In the genomic region with DNA sequence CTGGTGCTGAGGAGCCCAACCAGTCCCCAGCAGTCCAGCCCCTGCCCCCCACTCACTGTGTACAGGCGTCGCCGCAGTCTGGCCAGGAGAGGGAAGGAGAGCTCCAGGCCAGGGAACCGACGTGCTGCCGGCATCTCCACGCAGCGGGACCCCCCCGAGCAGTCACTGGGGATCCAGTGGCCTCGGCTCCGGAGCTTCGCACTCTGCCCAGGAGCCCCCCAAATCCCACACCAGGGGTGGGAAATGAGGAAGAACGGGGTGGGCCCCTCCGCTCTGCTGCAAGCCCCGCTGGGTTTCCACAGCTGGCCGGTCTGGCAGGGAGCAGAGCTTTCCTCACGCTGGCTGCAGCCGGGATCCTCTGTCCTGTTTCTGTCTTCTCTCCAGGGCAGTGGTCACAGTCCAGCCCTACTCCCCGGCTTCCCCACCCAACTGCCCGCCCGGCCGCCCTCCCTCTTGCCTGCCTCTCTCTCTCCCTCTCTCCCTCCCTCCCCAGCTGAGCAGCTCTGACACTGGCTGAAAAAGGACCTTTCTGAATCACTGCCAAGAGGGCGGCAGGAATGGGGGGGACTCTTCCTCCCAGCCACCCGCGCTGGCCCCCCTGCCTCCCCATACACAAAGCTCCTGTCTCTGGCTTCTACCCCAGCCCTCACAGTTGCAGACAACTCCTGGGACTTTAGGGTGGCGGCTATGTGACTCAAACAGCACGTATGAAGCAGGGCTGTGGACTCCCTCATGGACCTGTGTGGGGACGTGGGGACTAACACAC, we compare ENCODE assay signal across 8 cellular contexts. TPM values are rescaled to one million over a fixed set of nuclear protein-coding genes. Genes with fewer than 3 reads are reported as not detected.
DNase-seq lines count a peak whose midpoint lies in the region; ATAC-seq and TF ChIP-seq lines count a peak whose summit lies in the region.

No MANE protein-coding gene starts in this region.

- peaks cover 8% of the 10 kb centered on the region for H3F3A ChIP-seq in neural cell (ENCODE audit: insufficient read depth, low read length, poor library complexity, severe bottlenecking)

- ATAC-seq in GM18867 (IDR thresholded peaks at IDR 0.05; ENCODE audit: unreplicated experiment): no peak

- H3K9ac ChIP-seq in neural cell (ENCODE audit: low read length): peak overlapping the region; percentile 9

- no peaks in the 10 kb centered on the region for H3K79me2 ChIP-seq in neural cell (replicated peaks; ENCODE audit: insufficient read depth, low read length)

- no peaks in the 10 kb centered on the region for H3K9me3 ChIP-seq in neural cell (ENCODE audit: low read length)

- no peaks in the 10 kb centered on the region for H4K20me1 ChIP-seq in neural cell (ENCODE audit: insufficient read depth)

- no peak for TF ChIP-seq RAD21 in neural cell (conservative IDR thresholded peaks at IDR 0.05)

- TF ChIP-seq EP300 in neural cell (conservative IDR thresholded peaks at IDR 0.05; ENCODE audit: poor library complexity, severe bottlenecking): no peak

- H2AFZ ChIP-seq in neural cell (ENCODE audit: low read depth, low read length): no peak overlapping the region

- no peak overlapping the region for H3K27ac ChIP-seq in neural cell (ENCODE audit: low read length)

- DNase-seq in AG04449 (ENCODE audit: low read depth, low spot score): no peak
- DNase-seq in NCI-H345 treated with DMSO at 0.1 percent for 48 hours (lab: John Stamatoyannopoulos, UW; ENCODE audit: unreplicated experiment): peak; percentile 32
- peak; percentile 78 for DNase-seq in fibroblast of gingiva (ENCODE audit: low read depth)
- DNase-seq in NCI-H1105 (lab: John Stamatoyannopoulos, UW): no peak
- DNase-seq in activated effector memory CD4-positive, alpha-beta T cell treated with anti-CD3 and anti-CD28 coated beads, Interleukin-2, amount 50 U/mL, for 16 hours: no peak
- no peak for DNase-seq in activated CD4-positive, alpha-beta T cell treated with anti-CD3 and anti-CD28 coated beads, Interleukin-2, amount 50 U/mL, for 4 hours

- H3K4me2 ChIP-seq in neural cell (ENCODE audit: low read length): no peak overlapping the region

- TF ChIP-seq CTCF in AG04449 (IDR thresholded peaks at IDR 0.05; ENCODE audit: insufficient read depth, low read length, missing control alignments) (no peak), neural cell (IDR thresholded peaks at IDR 0.05; ENCODE audit: poor library complexity, severe bottlenecking) (no peak)

- CTCF ChIA-PET in AG04449 (lab: Yijun Ruan, JAX): interaction anchor here (0.7 to 15.8 kb wide), 9 partner anchors 8 to 36 kb away, joined by 3 to 571 read pairs (median 31); partner anchors contain the start of gene TNK2

- H3K9me2 ChIP-seq in neural cell (ENCODE audit: insufficient read depth, low read length): no peaks in the 10 kb centered on the region

- H3K36me3 ChIP-seq in neural cell (ENCODE audit: insufficient read depth, low read length): no peaks in the 10 kb centered on the region

- H3K27me3 ChIP-seq in neural cell (ENCODE audit: insufficient read depth, low read depth, low read length): no peaks in the 10 kb centered on the region

- POLR2A ChIA-PET in AG04449 (lab: Yijun Ruan, JAX): interaction anchor here (0.6 to 1.2 kb wide), 3 partner anchors 16 to 29 kb away, joined by 3 read pairs; no protein-coding TSS in a partner anchor

- H3K4me3 ChIP-seq in AG04449 (ENCODE audit: low read depth, low read length) (0 out of 2 replicates have a peak overlapping the region, but pooled peaks have one; percentile 8), neural cell (ENCODE audit: low read length) (no peak overlapping the region)

TF ChIP-seq in neural cell, 6 proteins besides CTCF, POLR2A, EP300 and RAD21:
- no peak for TF ChIP-seq REST (IDR thresholded peaks at IDR 0.05; ENCODE audit: borderline replicate concordance)
- TF ChIP-seq EZH2 (IDR thresholded peaks at IDR 0.05; ENCODE audit: borderline replicate concordance, insufficient read depth, low read length, poor library complexity, severe bottlenecking): no peak

RNA-seq across cellular contexts. Expression of gene TNK2, which starts 15.8 kb away (rescaled TPM):
- polyA plus RNA-seq in neural cell: 16.3 and 22.4 TPM in 2 replicates
- polyA minus RNA-seq in neural cell: 15.4 and 21.2 TPM in 2 replicates

Comparison
In these comparisons a context has a peak if more than half of its experiments do, and no peak if none do; other contexts are left out.
1. DNase-seq: peak in NCI-H345 treated with DMSO at 0.1 percent for 48 hours (single experiment) and fibroblast of gingiva (single experiment); none in AG04449 (single experiment), NCI-H1105 (single experiment), activated effector memory CD4-positive, alpha-beta T cell treated with anti-CD3 and anti-CD28 coated beads, Interleukin-2, amount 50 U/mL, for 16 hours (single experiment) and activated CD4-positive, alpha-beta T cell treated with anti-CD3 and anti-CD28 coated beads, Interleukin-2, amount 50 U/mL, for 4 hours (0 of 2).